ENCODE assay signal across 25 cellular contexts in genomic region chr4:12978310-12978709, GRCh38.
"Had no signal": no experiment of that assay in that cellular context is flagged by ENCODE, and none has a peak within 500 bp of the region (broad histone marks: within the 10 kb centered on the region; RNA-seq: fewer than 3 reads in every experiment).

No MANE protein-coding gene starts in this region.

- H3K4me3 ChIP-seq: colonic mucosa, coronary artery, dorsolateral prefrontal cortex, esophagus muscularis mucosa, esophagus squamous epithelium, gastrocnemius medialis, gastroesophageal sphincter, heart left ventricle, heart right ventricle had no signal

- H3K27ac Mint-ChIP-seq: dendritic cell treated with granulocyte-macrophage colony-stimulating factor and Interleukin-4, amounts not matched to agents 40 ng/mL and 50 ng/mL, for 4 days; effector memory CD8-positive, alpha-beta T cell; endodermal cell had no signal

- H3K4me1 ChIP-seq: colonic mucosa, esophagus squamous epithelium, foreskin keratinocyte, gastrocnemius medialis, gastroesophageal sphincter, heart left ventricle, heart right ventricle had no signal

- H3K36me3 ChIP-seq: colonic mucosa, esophagus muscularis mucosa, esophagus squamous epithelium, gastrocnemius medialis, gastroesophageal sphincter, heart left ventricle, heart right ventricle had no signal

- H3K4me3 Mint-ChIP-seq: dendritic cell treated with granulocyte-macrophage colony-stimulating factor and Interleukin-4, amounts not matched to agents 40 ng/mL and 50 ng/mL, for 4 days; effector memory CD8-positive, alpha-beta T cell; endodermal cell had no signal

- H3K27ac ChIP-seq: colonic mucosa, coronary artery, dorsolateral prefrontal cortex, epithelial cell of prostate, esophagus muscularis mucosa, esophagus squamous epithelium, foreskin keratinocyte, gastrocnemius medialis, gastroesophageal sphincter, heart left ventricle, heart right ventricle had no signal

- H3K27me3 ChIP-seq: colonic mucosa, dorsolateral prefrontal cortex, esophagus muscularis mucosa, esophagus squamous epithelium, foreskin keratinocyte, gastrocnemius medialis, gastroesophageal sphincter, heart left ventricle, heart right ventricle had no signal

- ATAC-seq: effector memory CD8-positive, alpha-beta T cell; esophagus mucosa; foreskin keratinocyte; gastrocnemius medialis; gastroesophageal sphincter; heart left ventricle; heart right ventricle had no signal

- H3K27me3 Mint-ChIP-seq: dendritic cell treated with granulocyte-macrophage colony-stimulating factor and Interleukin-4, amounts not matched to agents 40 ng/mL and 50 ng/mL, for 4 days; effector memory CD8-positive, alpha-beta T cell had no signal

- DNase-seq: colonic mucosa; cortex of kidney; dermis blood vessel endothelial cell; dorsolateral prefrontal cortex; effector CD4-positive, alpha-beta T cell; effector CD8-positive, alpha-beta T cell; effector memory CD4-positive, alpha-beta T cell; effector memory CD8-positive, alpha-beta T cell; endodermal cell; erythroblast; esophagus squamous epithelium; foreskin fibroblast; foreskin keratinocyte; foreskin melanocyte; gastrocnemius medialis; glutamatergic neuron; head of caudate nucleus; heart left ventricle; heart right ventricle had no signal

- H3K4me1 Mint-ChIP-seq: endodermal cell had no signal

- H3K9me3 ChIP-seq: colonic mucosa, esophagus muscularis mucosa, esophagus squamous epithelium, gastrocnemius medialis, gastroesophageal sphincter, heart left ventricle had no signal
